ENCODE assay signal across 1 cellular context in genomic region chr2:112634153-112634873, GRCh38.
A peak's percentile ranks its signal among the peaks of the same experiment; 100 is the strongest.
TF ChIP-seq lines count a peak whose summit lies in the region.

No MANE protein-coding gene starts in this region.

TF ChIP-seq in GM12878, 131 proteins besides CTCF, POLR2A, EP300 and RAD21 (continues in another document):
- no peak for TF ChIP-seq NKRF (conservative IDR thresholded peaks at IDR 0.05)
- TF ChIP-seq SREBF2 (IDR thresholded peaks at IDR 0.05; ENCODE audit: low read length): no peak
- no peak for TF ChIP-seq CBFB (IDR thresholded peaks at IDR 0.05; ENCODE audit: low read depth)
- peak; percentile 69; the same call in 1 of the 2 replicates for TF ChIP-seq RELB (IDR thresholded peaks at IDR 0.05; ENCODE audit: low read depth)
- no peak for TF ChIP-seq POU2F2 (IDR thresholded peaks at IDR 0.05; ENCODE audit: borderline replicate concordance, low read depth, low read length)
- no peak for TF ChIP-seq WRNIP1 (IDR thresholded peaks at IDR 0.05; ENCODE audit: borderline replicate concordance, low read depth, low read length)
- no peak for TF ChIP-seq SIX5 (IDR thresholded peaks at IDR 0.05; ENCODE audit: low read depth, low read length, severe bottlenecking)
- TF ChIP-seq ZNF622 (IDR thresholded peaks at IDR 0.05): no peak
- no peak for TF ChIP-seq MYB (IDR thresholded peaks at IDR 0.05; ENCODE audit: borderline replicate concordance, low read depth, low read length)
- no peak for TF ChIP-seq PAX8 (IDR thresholded peaks at IDR 0.05)
- TF ChIP-seq SREBF1 (IDR thresholded peaks at IDR 0.05; ENCODE audit: low read length): no peak
- no peak for TF ChIP-seq CHD2 (IDR thresholded peaks at IDR 0.05; ENCODE audit: borderline replicate concordance, low read depth, low read length)
- TF ChIP-seq NR2C2 (IDR thresholded peaks at IDR 0.05; ENCODE audit: borderline replicate concordance, control insufficient read depth, insufficient read length, low read depth): no peak
- TF ChIP-seq HCFC1 (IDR thresholded peaks at IDR 0.05; ENCODE audit: low read length): no peak
- TF ChIP-seq NFIC (IDR thresholded peaks at IDR 0.05; ENCODE audit: low read depth, low read length): no peak
- no peak for TF ChIP-seq ZNF24 (IDR thresholded peaks at IDR 0.05)
- TF ChIP-seq RUNX3 (IDR thresholded peaks at IDR 0.05; ENCODE audit: low read length): peak; percentile 25; the same call in 1 of the 2 replicates
- no peak for TF ChIP-seq RBBP5 (conservative IDR thresholded peaks at IDR 0.05)
- no peak for TF ChIP-seq MTA3 (IDR thresholded peaks at IDR 0.05; ENCODE audit: borderline replicate concordance, low read length)
- TF ChIP-seq PKNOX1 (IDR thresholded peaks at IDR 0.05): no peak
- no peak for TF ChIP-seq DPF2 (IDR thresholded peaks at IDR 0.05)
- TF ChIP-seq SMC3 (IDR thresholded peaks at IDR 0.05; ENCODE audit: borderline replicate concordance, low read length): no peak
- TF ChIP-seq PML (IDR thresholded peaks at IDR 0.05; ENCODE audit: low read length): no peak
- TF ChIP-seq NFYA (IDR thresholded peaks at IDR 0.05; ENCODE audit: borderline replicate concordance, low read depth, low read length): no peak
- peak; percentile 31; the same call in 1 of the 2 replicates for TF ChIP-seq ATF7 (IDR thresholded peaks at IDR 0.05; ENCODE audit: low read depth)
- TF ChIP-seq MYC (IDR thresholded peaks at IDR 0.05; ENCODE audit: insufficient read depth, insufficient read length, insufficient replicate concordance, low read length, severe bottlenecking): no peak
- no peak for TF ChIP-seq ETV6 (conservative IDR thresholded peaks at IDR 0.05 in 1 of 2, IDR thresholded peaks at IDR 0.05 in 1 of 2; ENCODE audit: borderline replicate concordance in 1 of 2, low read depth in 1 of 2)
- no peak for TF ChIP-seq RAD51 (IDR thresholded peaks at IDR 0.05)
- no peak; the same call in 1 of the 2 replicates for TF ChIP-seq HDGF (IDR thresholded peaks at IDR 0.05)
- no peak for TF ChIP-seq E2F4 (IDR thresholded peaks at IDR 0.05; ENCODE audit: low read depth, low read length)
- TF ChIP-seq PBX3 (IDR thresholded peaks at IDR 0.05; ENCODE audit: insufficient replicate concordance, low read depth, low read length): no peak
- TF ChIP-seq EZH2 (IDR thresholded peaks at IDR 0.05; ENCODE audit: borderline replicate concordance, control insufficient read depth, low read depth, low read length): no peak
- no peak for TF ChIP-seq CREM (IDR thresholded peaks at IDR 0.05; ENCODE audit: low read depth)
- no peak for TF ChIP-seq SMARCA5 (IDR thresholded peaks at IDR 0.05)
- no peak for TF ChIP-seq E2F8 (IDR thresholded peaks at IDR 0.05; ENCODE audit: low read depth, partially characterized antibody)
- TF ChIP-seq EED (IDR thresholded peaks at IDR 0.05; ENCODE audit: low read depth): no peak; the same call in 1 of the 2 replicates
- no peak for TF ChIP-seq PRDM15 (CRISPR knock-in tag; IDR thresholded peaks at IDR 0.05)
- TF ChIP-seq BHLHE40 (IDR thresholded peaks at IDR 0.05; ENCODE audit: borderline replicate concordance in 1 of 2, low read depth in 2 of 2, low read length in 1 of 2): peak in 1 of 2 experiments; percentile 71; a peak in 3 of 4 replicates
- TF ChIP-seq ZBTB11 (CRISPR knock-in tag; IDR thresholded peaks at IDR 0.05): no peak
- TF ChIP-seq HDAC6 (IDR thresholded peaks at IDR 0.05; ENCODE audit: unreplicated experiment): no peak
- TF ChIP-seq ZBTB33 (IDR thresholded peaks at IDR 0.05): no peak
- peak; percentile 38; the same call in 1 of the 2 replicates for TF ChIP-seq MTA2 (IDR thresholded peaks at IDR 0.05; ENCODE audit: low read depth)
- no peak for TF ChIP-seq CHD4 (IDR thresholded peaks at IDR 0.05)
- no peak for TF ChIP-seq TCF7 (IDR thresholded peaks at IDR 0.05; ENCODE audit: borderline replicate concordance)
- TF ChIP-seq TARDBP (IDR thresholded peaks at IDR 0.05; ENCODE audit: borderline replicate concordance): no peak
- no peak for TF ChIP-seq ATF3 (IDR thresholded peaks at IDR 0.05; ENCODE audit: borderline replicate concordance, extremely low read depth, low read depth, low read length)
